ENCODE assay signal across 8 cellular contexts in the genomic region with DNA sequence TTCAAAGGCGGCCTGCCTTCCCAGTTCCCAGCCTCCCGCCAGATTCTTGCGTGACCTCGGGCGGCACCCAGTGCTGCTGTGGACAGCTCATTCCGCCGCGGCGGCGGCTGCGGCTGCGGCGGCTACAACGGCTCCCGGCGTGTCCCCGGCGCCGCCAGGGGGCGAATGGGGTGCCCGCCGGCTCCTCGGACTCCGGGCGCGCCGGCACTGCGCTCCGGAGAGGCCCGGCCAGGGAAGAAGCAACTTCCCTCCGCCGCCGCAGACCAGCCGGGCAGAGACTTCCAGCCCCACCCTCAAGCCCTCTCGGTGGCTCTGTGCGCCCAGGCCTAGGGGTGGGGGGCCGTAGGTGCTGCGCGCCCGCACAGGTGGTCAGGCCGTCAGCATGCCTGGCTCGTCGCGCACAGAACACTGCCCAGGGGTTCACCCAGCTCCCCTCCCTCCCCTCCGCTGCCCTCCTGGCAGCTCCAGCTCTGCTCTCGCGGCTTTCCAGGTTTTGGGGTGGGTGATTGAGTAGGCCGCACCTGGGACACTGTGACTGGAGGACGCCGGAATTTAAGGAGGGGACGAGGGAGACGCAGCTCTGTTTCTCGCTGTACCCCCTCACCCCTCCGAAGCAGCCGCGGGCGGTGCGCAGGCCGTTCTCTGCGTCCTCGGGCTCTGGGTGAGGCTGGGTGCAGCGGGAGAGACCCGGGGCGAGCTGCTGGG. TPM values are rescaled to one million over a fixed set of nuclear protein-coding genes. Genes with fewer than 3 reads are reported as not detected.
DNase-seq lines count a peak whose midpoint lies in the region; ATAC-seq and TF ChIP-seq lines count a peak whose summit lies in the region.
"Had no signal": no experiment of that assay in that cellular context is flagged by ENCODE, and none has a peak within 500 bp of the region (broad histone marks: within the 10 kb centered on the region; RNA-seq: fewer than 3 reads in every experiment).

No MANE protein-coding gene starts in this region.

- WGBS in endodermal cell (ENCODE audit: insufficient coverage in 1 of 2, insufficient read length in 1 of 2), 2 experiments: 0 to 4% methylated on average over 5 to 64 of the region's 64 CpGs

- peaks cover 9% of the 10 kb centered on the region for H3K4me1 ChIP-seq in endodermal cell (ENCODE audit: control insufficient read depth, insufficient read depth, low read length)

- H3K4me3 Mint-ChIP-seq in endodermal cell: peak overlapping the region; percentile 51
- H3K4me3 Mint-ChIP-seq in memory B cell: peak overlapping the region; percentile 62

- H3K36me3 Mint-ChIP-seq in endodermal cell (ENCODE audit: low read depth) (no peaks in the 10 kb centered on the region), memory B cell (no peaks in the 10 kb centered on the region)

- peaks cover 53% of the 10 kb centered on the region for H3K27me3 ChIP-seq in endodermal cell (ENCODE audit: control insufficient read depth, insufficient read depth, low read length, poor library complexity, severe bottlenecking)

- no peak overlapping the region for H3K9ac ChIP-seq in endodermal cell (ENCODE audit: extremely low read depth, low read length, poor library complexity, severe bottlenecking)

- H3K27ac ChIP-seq in endodermal cell (ENCODE audit: low read depth, low read length): no peak overlapping the region
- H3K27ac ChIP-seq: epithelial cell of prostate had no signal

- H3K27ac Mint-ChIP-seq in endodermal cell (no peak overlapping the region), memory B cell (no peak overlapping the region)

- no peaks in the 10 kb centered on the region for H3K9me3 ChIP-seq in endodermal cell (ENCODE audit: control insufficient read depth, low read length)

- peak; percentile 89 for TF ChIP-seq CTCF in endodermal cell (conservative IDR thresholded peaks at IDR 0.05)

- H3K4me1 Mint-ChIP-seq in endodermal cell: peaks cover 10% of the 10 kb centered on the region
- peaks cover 19% of the 10 kb centered on the region for H3K4me1 Mint-ChIP-seq in memory B cell

- peaks cover 59% of the 10 kb centered on the region for H3K27me3 Mint-ChIP-seq in endodermal cell (ENCODE audit: insufficient read depth)
- H3K27me3 Mint-ChIP-seq in memory B cell: peaks cover 5% of the 10 kb centered on the region

- peak overlapping the region; percentile 74 for H3K4me3 ChIP-seq in endodermal cell (ENCODE audit: low read length)

- no peaks in the 10 kb centered on the region for H3K9me3 Mint-ChIP-seq in endodermal cell
- H3K9me3 Mint-ChIP-seq in memory B cell: no peaks in the 10 kb centered on the region

- no peaks in the 10 kb centered on the region for H3K36me3 ChIP-seq in endodermal cell (ENCODE audit: control insufficient read depth, insufficient read depth, low read length)

- ATAC-seq in GM19463 (IDR thresholded peaks at IDR 0.05; ENCODE audit: unreplicated experiment) (peak; percentile 67), memory B cell (ENCODE audit: low read depth) (peak; percentile 79)

- DNase-seq in NCI-H1417 treated with DMSO at 0.1 percent for 48 hours (lab: John Stamatoyannopoulos, UW) (peak; percentile 1), endodermal cell (peak; percentile 88), memory B cell (ENCODE audit: low spot score in 2 of 2) (peak; percentile 53 to 64), GDM1 (lab: John Stamatoyannopoulos, UW) (no peak)
- DNase-seq in activated CD8-positive, alpha-beta memory T cell treated with anti-CD3 and anti-CD28 coated beads for 48 hours (ENCODE audit: low read depth in 2 of 3, low spot score in 2 of 3): peak; percentile 20 to 31 (median 30)
- DNase-seq in stimulated activated CD4-positive, alpha-beta T cell treated with anti-CD3 and anti-CD28 coated beads, TNF-alpha, amount 100 ng/mL, for 4 hours (ENCODE audit: low read depth in 3 of 3): peak; percentile 9 to 32 (median 22)

RNA-seq across cellular contexts. Expression of a gene that starts 20.2 kb away (rescaled TPM):
- 1 to 10 TPM; 2.0 to 2.5 TPM for total RNA-seq in endodermal cell
- 0.57 TPM for polyA plus RNA-seq in endodermal cell (2013, experiment 1 of 2)
- polyA plus RNA-seq in endodermal cell (2013, experiment 2 of 2): 0.58 TPM

RNA-seq across cellular contexts. Expression of a gene that starts 29.0 kb away (rescaled TPM):
- total RNA-seq in endodermal cell: 10 to 100 TPM; 30.7 to 38.1 TPM
- 19.4 TPM for polyA plus RNA-seq in endodermal cell (2013, experiment 1 of 2)
- polyA plus RNA-seq in endodermal cell (2013, experiment 2 of 2): 22.2 TPM

RNA-seq across cellular contexts. Expression of a gene that starts 32.1 kb away (rescaled TPM):
- 1 to 10 TPM; 6.8 to 7.7 TPM for total RNA-seq in endodermal cell
- 3.1 TPM for polyA plus RNA-seq in endodermal cell (2013, experiment 1 of 2)
- polyA plus RNA-seq in endodermal cell (2013, experiment 2 of 2): 2.4 TPM
